In genomic region chrX:11108253-11108941, GRCh38 we compare ENCODE assay signal across 31 cellular contexts.
"Had no signal": no experiment of that assay in that cellular context is flagged by ENCODE, and none has a peak within 500 bp of the region (broad histone marks: within the 10 kb centered on the region; RNA-seq: fewer than 3 reads in every experiment).

No MANE protein-coding gene starts in this region.

- H3K27me3 ChIP-seq: esophagus squamous epithelium, heart right ventricle, right atrium auricular region, suprapubic skin, transverse colon, upper lobe of right lung, uterus had no signal

- H3K4me3 ChIP-seq: esophagus squamous epithelium, heart right ventricle, left ventricle myocardium inferior, lower lobe of right lung, prostate gland, right atrium auricular region, smooth muscle cell, suprapubic skin, transverse colon, upper lobe of right lung, uterus had no signal

- H3K36me3 ChIP-seq: esophagus squamous epithelium, left ventricle myocardium inferior, lower lobe of right lung, prostate gland, right atrium auricular region, suprapubic skin, transverse colon, upper lobe of right lung, uterus had no signal

- H3K4me1 ChIP-seq: prostate gland, uterus had no signal

- ATAC-seq: effector memory CD8-positive, alpha-beta T cell; heart right ventricle; left colon; lower lobe of right lung; naive thymus-derived CD8-positive, alpha-beta T cell; sciatic nerve; stimulated activated naive CD8-positive, alpha-beta T cell treated with anti-CD3 and anti-CD28 coated beads, Interleukin-15, amount 100 ng/mL, for 72 hours; upper lobe of right lung had no signal

- H3K4me2 ChIP-seq: smooth muscle cell had no signal

- H3K9me3 ChIP-seq: esophagus squamous epithelium, heart right ventricle, left ventricle myocardium inferior, lower lobe of right lung, prostate gland, right atrium auricular region, suprapubic skin, transverse colon, upper lobe of right lung, uterus had no signal

- DNase-seq: effector memory CD8-positive, alpha-beta T cell; erythroblast; esophagus squamous epithelium; foreskin melanocyte; glutamatergic neuron; heart right ventricle; hippocampal formation; immature natural killer cell; islet precursor cell; kidney glomerular epithelial cell; left colon; left ventricle myocardium inferior; lower lobe of right lung; naive thymus-derived CD8-positive, alpha-beta T cell; nephron progenitor cell; nucleus accumbens; stimulated activated CD4-positive, alpha-beta T cell treated with anti-CD3 and anti-CD28 coated beads, Interleukin-12 subunit alpha, Interleukin-12 subunit beta, amount 100 ng/mL, for 4 hours; stimulated activated CD4-positive, alpha-beta T cell treated with anti-CD3 and anti-CD28 coated beads, Interleukin-1b, Interleukin-23, amount 100 ng/mL, for 48 hours; stimulated activated CD4-positive, alpha-beta T cell treated with anti-CD3 and anti-CD28 coated beads, Interleukin-4, amount 100 ng/mL, for 1 hour; stimulated activated CD8-positive, alpha-beta memory T cell treated with anti-CD3 and anti-CD28 coated beads, Interleukin-4, amount 100 ng/mL, for 48 hours; stimulated activated naive CD4-positive, alpha-beta T cell; stimulated activated naive CD8-positive, alpha-beta T cell treated with anti-CD3 and anti-CD28 coated beads, Interleukin-15, amount 100 ng/mL, for 72 hours; transverse colon; upper lobe of right lung; uterus had no signal

- FAIRE-seq: endometrium had no signal
